12 cellular contexts compared by ENCODE assay signal in genomic region chr20:59628171-59628570, GRCh38. TPM values are rescaled to one million over a fixed set of nuclear protein-coding genes. Genes with fewer than 3 reads are reported as not detected.
"Had no signal": no experiment of that assay in that cellular context is flagged by ENCODE, and none has a peak within 500 bp of the region (broad histone marks: within the 10 kb centered on the region; RNA-seq: fewer than 3 reads in every experiment).

No MANE protein-coding gene starts in this region.

- DNase-seq: activated CD4-positive, alpha-beta memory T cell treated with anti-CD3 and anti-CD28 coated beads, Interleukin-2, amount 10 ng/mL, durations not matched to agents 7 days and 5 days; activated CD4-positive, alpha-beta T cell treated with anti-CD3 and anti-CD28 coated beads for 36 hours; activated naive CD4-positive, alpha-beta T cell treated with Interleukin-2 at 50 U/mL for 16 hours; activated T-cell treated with anti-CD3 and anti-CD28 coated beads, Interleukin-2, amount 50 U/mL, for 72 hours; foreskin keratinocyte; left cardiac atrium; small intestine; T-helper 1 cell had no signal

- ATAC-seq: activated CD4-positive, alpha-beta T cell treated with anti-CD3 and anti-CD28 coated beads for 36 hours; activated T-cell treated with anti-CD3 and anti-CD28 coated beads, Interleukin-2, amount 50 U/mL, for 72 hours; foreskin keratinocyte; left cardiac atrium; natural killer cell treated with Interleukin-12 subunit alpha and Interleukin-12 subunit beta and Interleukin-15 and Interleukin-18, amount 100 ng/mL, for 72 hours; stimulated activated memory B cell treated with anti-CD40 and anti-IgM and Interleukin-4, amounts not matched to agents 10 μg/mL and 1 μg/mL and 100 μg/mL, for 72 hours had no signal

RNA-seq across cellular contexts. Expression of gene PHACTR3, which starts 23.8 kb away (rescaled TPM):
- total RNA-seq: activated CD4-positive, alpha-beta memory T cell treated with anti-CD3 and anti-CD28 coated beads, Interleukin-2, amount 10 ng/mL, durations not matched to agents 7 days and 5 days; activated CD4-positive, alpha-beta T cell treated with anti-CD3 and anti-CD28 coated beads for 36 hours; activated T-cell treated with anti-CD3 and anti-CD28 coated beads, Interleukin-2, amount 50 U/mL, for 72 hours; chondrocyte; natural killer cell treated with Interleukin-12 subunit alpha and Interleukin-12 subunit beta and Interleukin-15 and Interleukin-18, amount 100 ng/mL, for 72 hours; osteocyte had no signal
